Comparison of ENCODE assay signal across 28 cellular contexts in the genomic region with DNA sequence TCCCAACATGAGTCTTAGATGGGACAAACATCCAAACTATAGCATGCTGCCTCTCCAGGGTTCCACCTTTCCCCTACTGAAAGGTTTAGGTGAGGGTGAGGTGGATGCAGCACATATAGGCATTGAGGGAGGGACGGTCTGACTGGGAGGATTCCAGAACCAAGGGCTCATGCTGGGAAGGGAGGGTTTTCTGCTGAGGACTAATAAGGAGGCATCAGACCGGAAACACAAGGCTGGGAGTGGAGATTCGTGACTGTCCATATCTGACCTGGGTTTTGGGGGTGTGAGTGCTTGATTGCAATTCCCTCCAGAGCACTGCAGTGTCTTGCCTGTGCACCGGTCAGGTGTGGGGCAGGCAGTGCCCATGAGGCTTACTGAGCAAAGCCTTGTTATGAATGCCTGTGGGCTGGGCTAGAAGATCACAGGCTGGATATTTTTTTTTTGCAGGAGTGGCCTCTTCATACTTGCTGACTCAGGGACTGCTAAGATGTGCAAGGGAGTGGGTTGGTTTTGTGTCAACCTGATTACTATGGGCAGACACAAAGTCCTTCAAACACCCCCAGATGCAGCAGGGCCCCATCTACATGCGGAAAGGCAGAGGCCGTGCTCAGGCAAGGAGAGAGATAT. TPM values are rescaled to one million over a fixed set of nuclear protein-coding genes. Genes with fewer than 3 reads are reported as not detected.
"Had no signal": no experiment of that assay in that cellular context is flagged by ENCODE, and none has a peak within 500 bp of the region (broad histone marks: within the 10 kb centered on the region; RNA-seq: fewer than 3 reads in every experiment).

No MANE protein-coding gene starts in this region.

- H3K4me3 Mint-ChIP-seq: activated CD8-positive, alpha-beta memory T cell treated with anti-CD3 and anti-CD28 coated beads, Interleukin-2, amount 10 ng/mL, durations not matched to agents 7 days and 5 days; activated naive CD4-positive, alpha-beta T cell treated with anti-CD3 and anti-CD28 coated beads, Interleukin-2, amount 50 U/mL, for 24 hours; activated T-cell treated with anti-CD3 and anti-CD28 coated beads, Interleukin-2, amount 50 U/mL, for 24 hours; activated T-helper 1 cell treated with anti-CD3 and anti-CD28 coated beads, Interleukin-12 subunit alpha, Interleukin-12 subunit beta, Interleukin-2, Interleukin-4 antibody, amounts not matched to agents 30 ng/mL and 10 ng/mL and 1 ng/mL, durations not matched to agents 14 hours and 24 hours and 36 hours; central memory CD8-positive, alpha-beta T cell; T-helper 1 cell treated with Interleukin-12 subunit alpha and Interleukin-12 subunit beta and Interleukin-4 antibody, amounts not matched to agents 30 μg/mL and 1 μg/mL, for 36 hours had no signal

- H3K36me3 ChIP-seq: MG63, Peyer's patch, SJSA1 had no signal

- H3K4me3 ChIP-seq: MG63, Peyer's patch, SJSA1 had no signal

- H3K27me3 Mint-ChIP-seq: activated CD8-positive, alpha-beta memory T cell treated with anti-CD3 and anti-CD28 coated beads, Interleukin-2, amount 10 ng/mL, durations not matched to agents 7 days and 5 days; activated naive CD4-positive, alpha-beta T cell treated with anti-CD3 and anti-CD28 coated beads, Interleukin-2, amount 50 U/mL, for 24 hours had no signal

- H3K27ac ChIP-seq: Peyer's patch, SJSA1 had no signal

- H3K36me3 Mint-ChIP-seq: activated CD8-positive, alpha-beta memory T cell treated with anti-CD3 and anti-CD28 coated beads, Interleukin-2, amount 10 ng/mL, durations not matched to agents 7 days and 5 days; activated naive CD4-positive, alpha-beta T cell treated with anti-CD3 and anti-CD28 coated beads, Interleukin-2, amount 50 U/mL, for 24 hours had no signal

- H3K4me1 Mint-ChIP-seq: activated CD8-positive, alpha-beta memory T cell treated with anti-CD3 and anti-CD28 coated beads, Interleukin-2, amount 10 ng/mL, durations not matched to agents 7 days and 5 days; activated naive CD4-positive, alpha-beta T cell treated with anti-CD3 and anti-CD28 coated beads, Interleukin-2, amount 50 U/mL, for 24 hours; central memory CD8-positive, alpha-beta T cell had no signal

- H3K27me3 ChIP-seq: MG63, Peyer's patch, SJSA1 had no signal

- H3K9me3 Mint-ChIP-seq: activated naive CD4-positive, alpha-beta T cell treated with anti-CD3 and anti-CD28 coated beads, Interleukin-2, amount 50 U/mL, for 24 hours; activated T-cell treated with anti-CD3 and anti-CD28 coated beads, Interleukin-2, amount 50 U/mL, for 24 hours; activated T-helper 1 cell treated with anti-CD3 and anti-CD28 coated beads, Interleukin-12 subunit alpha, Interleukin-12 subunit beta, Interleukin-2, Interleukin-4 antibody, amounts not matched to agents 30 ng/mL and 10 ng/mL and 1 ng/mL, durations not matched to agents 14 hours and 24 hours and 36 hours; central memory CD8-positive, alpha-beta T cell; T-helper 1 cell treated with Interleukin-12 subunit alpha and Interleukin-12 subunit beta and Interleukin-4 antibody, amounts not matched to agents 30 μg/mL and 1 μg/mL, for 36 hours had no signal

- H3K4me1 ChIP-seq: Peyer's patch, SJSA1 had no signal

- H3K27ac Mint-ChIP-seq: activated CD8-positive, alpha-beta memory T cell treated with anti-CD3 and anti-CD28 coated beads, Interleukin-2, amount 10 ng/mL, durations not matched to agents 7 days and 5 days; activated naive CD4-positive, alpha-beta T cell treated with anti-CD3 and anti-CD28 coated beads, Interleukin-2, amount 50 U/mL, for 24 hours; activated T-cell treated with anti-CD3 and anti-CD28 coated beads, Interleukin-2, amount 50 U/mL, for 24 hours; activated T-helper 1 cell treated with anti-CD3 and anti-CD28 coated beads, Interleukin-12 subunit alpha, Interleukin-12 subunit beta, Interleukin-2, Interleukin-4 antibody, amounts not matched to agents 30 ng/mL and 10 ng/mL and 1 ng/mL, durations not matched to agents 14 hours and 24 hours and 36 hours; T-helper 1 cell treated with Interleukin-12 subunit alpha and Interleukin-12 subunit beta and Interleukin-4 antibody, amounts not matched to agents 30 μg/mL and 1 μg/mL, for 36 hours had no signal

- DNase-seq: activated CD4-positive, alpha-beta T cell treated with anti-CD3 and anti-CD28 coated beads for 4 hours; activated CD8-positive, alpha-beta memory T cell treated with anti-CD3 and anti-CD28 coated beads, Interleukin-2, amount 10 ng/mL, durations not matched to agents 7 days and 5 days; activated effector memory CD4-positive, alpha-beta T cell treated with Interleukin-2 at 50 U/mL for 16 hours; activated naive CD4-positive, alpha-beta T cell; activated T-cell treated with anti-CD3 and anti-CD28 coated beads, Interleukin-2, amount 50 U/mL, for 24 hours; aorta; Kasumi-1; KBM-7; MG63; MV-4-11; NCI-H1092 treated with DMSO at 0.1 percent for 48 hours; NCI-H1436; NCI-H1694 treated with DMSO at 0.1 percent for 48 hours; NCI-H2029 treated with DMSO at 0.1 percent for 48 hours; NCI-H345; NCI-H510A treated with DMSO at 0.1 percent for 48 hours; NCI-H69; NK-92 treated with Interleukin-12 subunit alpha and Interleukin-12 subunit beta, amount 100 ng/mL, for 24 hours; OCI-M1; Peyer's patch; SHP77 had no signal

- ATAC-seq: activated CD4-positive, CD25-positive, alpha-beta regulatory T cell treated with anti-CD3 and anti-CD28 coated beads, Interleukin-2, amount 50 U/mL, for 24 hours; activated CD8-positive, alpha-beta memory T cell treated with anti-CD3 and anti-CD28 coated beads, Interleukin-2, amount 10 ng/mL, durations not matched to agents 7 days and 5 days; SK-N-SH treated with all-trans-retinoic acid at 6 μM for 48 hours had no signal

- H3K9me3 ChIP-seq: MG63, Peyer's patch had no signal

RNA-seq across cellular contexts. Expression of gene DMBT1, which starts 26.7 kb away (rescaled TPM):
- total RNA-seq: activated CD8-positive, alpha-beta memory T cell treated with anti-CD3 and anti-CD28 coated beads, Interleukin-2, amount 10 ng/mL, durations not matched to agents 7 days and 5 days; activated T-helper 1 cell treated with anti-CD3 and anti-CD28 coated beads, Interleukin-12 subunit alpha, Interleukin-12 subunit beta, Interleukin-2, Interleukin-4 antibody, amounts not matched to agents 30 ng/mL and 10 ng/mL and 1 ng/mL, durations not matched to agents 14 hours and 24 hours and 36 hours; SJSA1 had no signal
